In genomic region chr5:111697215-111697614, GRCh38 we compare ENCODE assay signal across 13 cellular contexts. TPM values are rescaled to one million over a fixed set of nuclear protein-coding genes. Genes with fewer than 3 reads are reported as not detected.
DNase-seq lines count a peak whose midpoint lies in the region; ATAC-seq and TF ChIP-seq lines count a peak whose summit lies in the region.
"Had no signal": no experiment of that assay in that cellular context is flagged by ENCODE, and none has a peak within 500 bp of the region (broad histone marks: within the 10 kb centered on the region; RNA-seq: fewer than 3 reads in every experiment).

No MANE protein-coding gene starts in this region.

- H3K27ac Mint-ChIP-seq in chondrocyte (ENCODE audit: unreplicated experiment): no peak overlapping the region
- H3K27ac Mint-ChIP-seq: activated CD4-positive, alpha-beta memory T cell treated with anti-CD3 and anti-CD28 coated beads, Interleukin-2, amount 10 ng/mL, durations not matched to agents 7 days and 5 days; stimulated activated memory B cell treated with anti-CD40 and anti-IgM and Interleukin-4, amounts not matched to agents 10 μg/mL and 1 μg/mL and 100 μg/mL, for 72 hours had no signal

- no peaks in the 10 kb centered on the region for H3K36me3 Mint-ChIP-seq in chondrocyte (ENCODE audit: low read depth)
- H3K36me3 Mint-ChIP-seq: stimulated activated memory B cell treated with anti-CD40 and anti-IgM and Interleukin-4, amounts not matched to agents 10 μg/mL and 1 μg/mL and 100 μg/mL, for 72 hours had no signal

- TF ChIP-seq CTCF in cardiac muscle cell (IDR thresholded peaks at IDR 0.05; ENCODE audit: low read depth, low read length) (no peak), fibroblast of mammary gland (conservative IDR thresholded peaks at IDR 0.05; ENCODE audit: control insufficient read depth, insufficient read depth, low read depth, low read length) (no peak), chondrocyte (IDR thresholded peaks at IDR 0.05) (no peak)

- intact Hi-C loops in Right ventricle myocardium inferior (cut with DNase I): no loop called here

- DNase-seq in cardiac muscle cell (ENCODE audit: low read depth in 1 of 2, low spot score in 1 of 2) (peak; percentile 57 to 80), Right ventricle myocardium inferior (ENCODE audit: missing footprints) (no peak), NCI-H345 (lab: John Stamatoyannopoulos, UW) (peak; percentile 91), fibroblast of mammary gland (ENCODE audit: low read depth) (peak; percentile 58), superior temporal gyrus (ENCODE audit: extremely low spot score) (peak; percentile 33), mesenteric fat pad (ENCODE audit: low spot score) (no peak), chondrocyte (ENCODE audit: low spot score) (no peak)
- DNase-seq: activated CD4-positive, alpha-beta memory T cell treated with anti-CD3 and anti-CD28 coated beads, Interleukin-2, amount 10 ng/mL, durations not matched to agents 7 days and 5 days; foreskin fibroblast; GF-D8; T-helper 1 cell had no signal

- no peak for ATAC-seq in Right ventricle myocardium inferior
- ATAC-seq in GM21723 (IDR thresholded peaks at IDR 0.05; ENCODE audit: unreplicated experiment): no peak
- ATAC-seq: stimulated activated memory B cell treated with anti-CD40 and anti-IgM and Interleukin-4, amounts not matched to agents 10 μg/mL and 1 μg/mL and 100 μg/mL, for 72 hours had no signal

- H3K4me3 Mint-ChIP-seq in chondrocyte (ENCODE audit: unreplicated experiment): no peak overlapping the region
- H3K4me3 Mint-ChIP-seq: activated CD4-positive, alpha-beta memory T cell treated with anti-CD3 and anti-CD28 coated beads, Interleukin-2, amount 10 ng/mL, durations not matched to agents 7 days and 5 days; stimulated activated memory B cell treated with anti-CD40 and anti-IgM and Interleukin-4, amounts not matched to agents 10 μg/mL and 1 μg/mL and 100 μg/mL, for 72 hours had no signal

- no peak overlapping the region for H3K27ac ChIP-seq in cardiac muscle cell

- H3K36me3 ChIP-seq in cardiac muscle cell: no peaks in the 10 kb centered on the region

- no peaks in the 10 kb centered on the region for H3K9me3 Mint-ChIP-seq in chondrocyte (ENCODE audit: low read depth)
- H3K9me3 Mint-ChIP-seq: activated CD4-positive, alpha-beta memory T cell treated with anti-CD3 and anti-CD28 coated beads, Interleukin-2, amount 10 ng/mL, durations not matched to agents 7 days and 5 days; stimulated activated memory B cell treated with anti-CD40 and anti-IgM and Interleukin-4, amounts not matched to agents 10 μg/mL and 1 μg/mL and 100 μg/mL, for 72 hours had no signal

- H3K4me3 ChIP-seq in cardiac muscle cell: no peak overlapping the region
- no peak overlapping the region for H3K4me3 ChIP-seq in fibroblast of mammary gland (ENCODE audit: control insufficient read depth, low read depth, low read length)

- H3K27me3 Mint-ChIP-seq in chondrocyte (ENCODE audit: low read depth): no peaks in the 10 kb centered on the region

- H3K9me3 ChIP-seq in cardiac muscle cell (ENCODE audit: low read depth): no peaks in the 10 kb centered on the region

- H3K4me1 Mint-ChIP-seq in chondrocyte (ENCODE audit: low read depth): peaks cover 32% of the 10 kb centered on the region
- H3K4me1 Mint-ChIP-seq: activated CD4-positive, alpha-beta memory T cell treated with anti-CD3 and anti-CD28 coated beads, Interleukin-2, amount 10 ng/mL, durations not matched to agents 7 days and 5 days; stimulated activated memory B cell treated with anti-CD40 and anti-IgM and Interleukin-4, amounts not matched to agents 10 μg/mL and 1 μg/mL and 100 μg/mL, for 72 hours had no signal

- no peaks in the 10 kb centered on the region for H3K27me3 ChIP-seq in cardiac muscle cell

- peaks cover 14% of the 10 kb centered on the region for H3K4me1 ChIP-seq in cardiac muscle cell (ENCODE audit: low read depth)

RNA-seq across cellular contexts. Expression of gene NREP, which starts 59.8 kb away (rescaled TPM):
- total RNA-seq in cardiac muscle cell: 613 and 681 TPM in 2 replicates
- 981 and 1,191 TPM in 2 replicates for polyA plus RNA-seq in cardiac muscle cell
- 26.2 TPM for total RNA-seq in Right ventricle myocardium inferior
- 6.8 TPM for total RNA-seq in mesenteric fat pad
- 595 to 1,006 TPM (median 987 TPM) in 3 replicates for total RNA-seq in chondrocyte

Comparison
In these comparisons a context has a peak if more than half of its experiments do, and no peak if none do; other contexts are left out.
1. DNase-seq: peak in cardiac muscle cell (2 of 2), NCI-H345 (single experiment), fibroblast of mammary gland (single experiment) and superior temporal gyrus (single experiment); none in Right ventricle myocardium inferior (single experiment), mesenteric fat pad (single experiment) and chondrocyte (single experiment).
2. RNA of gene NREP, which starts 59.8 kb away (total RNA-seq): 595 to 1,006 TPM in chondrocyte and 613 to 681 TPM in cardiac muscle cell; 26.2 TPM in Right ventricle myocardium inferior (single experiment) and 6.8 TPM in mesenteric fat pad (single experiment); every median in the first group is over 10 times any median in the second.